In genomic region chr7:70657989-70658578, GRCh38 we compare ENCODE assay signal across 24 cellular contexts.
"Had no signal": no experiment of that assay in that cellular context is flagged by ENCODE, and none has a peak within 500 bp of the region (broad histone marks: within the 10 kb centered on the region; RNA-seq: fewer than 3 reads in every experiment).

No MANE protein-coding gene starts in this region.

- H3K9me3 Mint-ChIP-seq: activated CD4-positive, alpha-beta memory T cell treated with anti-CD3 and anti-CD28 coated beads for 36 hours; activated T-cell treated with anti-CD3 and anti-CD28 coated beads, Interleukin-2, amount 50 U/mL, for 72 hours; WTC11 had no signal

- H3K4me2 ChIP-seq: KMS-11 had no signal

- H3K4me3 ChIP-seq: adrenal gland, breast epithelium, Peyer's patch, SJSA1 had no signal

- H3K9ac ChIP-seq: KMS-11 had no signal

- H3K36me3 Mint-ChIP-seq: activated CD4-positive, alpha-beta memory T cell treated with anti-CD3 and anti-CD28 coated beads for 36 hours; activated naive CD4-positive, alpha-beta T cell treated with anti-CD3 and anti-CD28 coated beads, Interleukin-2, amount 10 ng/mL, durations not matched to agents 7 days and 5 days; WTC11 had no signal

- H3K27ac Mint-ChIP-seq: activated CD4-positive, alpha-beta memory T cell treated with anti-CD3 and anti-CD28 coated beads for 36 hours; activated CD4-positive, alpha-beta T cell treated with anti-CD3 and anti-CD28 coated beads, Interleukin-2, amount 10 ng/mL, durations not matched to agents 24 days and 14 days; activated naive CD4-positive, alpha-beta T cell treated with anti-CD3 and anti-CD28 coated beads, Interleukin-2, amount 10 ng/mL, durations not matched to agents 7 days and 5 days; activated naive CD8-positive, alpha-beta T cell treated with anti-CD3 and anti-CD28 coated beads, Interleukin-2, amount 10 ng/mL, durations not matched to agents 7 days and 5 days; activated T-cell treated with anti-CD3 and anti-CD28 coated beads, Interleukin-2, amount 50 U/mL, for 72 hours; activated T-helper 2 cell treated with anti-CD3 and anti-CD28 coated beads, Interferon-gamma antibody, Interleukin-2, Interleukin-4, amounts not matched to agents 10 μg/mL and 5 μg/mL and 100 μg/mL, durations not matched to agents 14 hours and 24 hours and 36 hours; WTC11 had no signal

- H3K4me3 Mint-ChIP-seq: activated CD4-positive, alpha-beta memory T cell treated with anti-CD3 and anti-CD28 coated beads for 36 hours; activated CD4-positive, alpha-beta T cell treated with anti-CD3 and anti-CD28 coated beads, Interleukin-2, amount 10 ng/mL, durations not matched to agents 24 days and 14 days; activated naive CD4-positive, alpha-beta T cell treated with anti-CD3 and anti-CD28 coated beads, Interleukin-2, amount 10 ng/mL, durations not matched to agents 7 days and 5 days; activated naive CD8-positive, alpha-beta T cell treated with anti-CD3 and anti-CD28 coated beads, Interleukin-2, amount 10 ng/mL, durations not matched to agents 7 days and 5 days; activated T-cell treated with anti-CD3 and anti-CD28 coated beads, Interleukin-2, amount 50 U/mL, for 72 hours; WTC11 had no signal

- ATAC-seq: activated T-cell treated with anti-CD3 and anti-CD28 coated beads, Interleukin-2, amount 50 U/mL, for 72 hours; SK-N-SH treated with all-trans-retinoic acid at 6 μM for 48 hours; WTC11 had no signal

- H3K27ac ChIP-seq: adrenal gland, breast epithelium, KMS-11, Peyer's patch, RWPE1, SJSA1 had no signal

- H3K27me3 Mint-ChIP-seq: activated CD4-positive, alpha-beta memory T cell treated with anti-CD3 and anti-CD28 coated beads for 36 hours; activated CD4-positive, alpha-beta T cell treated with anti-CD3 and anti-CD28 coated beads, Interleukin-2, amount 10 ng/mL, durations not matched to agents 24 days and 14 days; activated naive CD4-positive, alpha-beta T cell treated with anti-CD3 and anti-CD28 coated beads, Interleukin-2, amount 10 ng/mL, durations not matched to agents 7 days and 5 days had no signal

- H3K9me3 ChIP-seq: adrenal gland, breast epithelium, Peyer's patch had no signal

- H3K27me3 ChIP-seq: adrenal gland, breast epithelium, Peyer's patch, SJSA1 had no signal

- H3K4me1 ChIP-seq: adrenal gland, breast epithelium, SJSA1 had no signal

- DNase-seq: activated CD4-positive, alpha-beta memory T cell treated with anti-CD3 and anti-CD28 coated beads for 36 hours; activated CD4-positive, alpha-beta T cell treated with anti-CD3 and anti-CD28 coated beads, Interleukin-2, amount 10 ng/mL, durations not matched to agents 24 days and 14 days; activated CD4-positive, CD25-positive, alpha-beta regulatory T cell treated with anti-CD3 and anti-CD28 coated beads, Interleukin-2, amount 50 U/mL, for 72 hours; activated CD8-positive, alpha-beta memory T cell treated with anti-CD3 and anti-CD28 coated beads, Interleukin-2, amount 50 U/mL, for 4 hours; activated gamma-delta T cell treated with Interleukin-2 at 50 U/mL for 16 hours; activated naive CD4-positive, alpha-beta T cell treated with anti-CD3 and anti-CD28 coated beads, Interleukin-2, amount 10 ng/mL, durations not matched to agents 7 days and 5 days; activated naive CD8-positive, alpha-beta T cell treated with anti-CD3 and anti-CD28 coated beads, Interleukin-2, amount 10 ng/mL, durations not matched to agents 7 days and 5 days; activated T-cell treated with anti-CD3 and anti-CD28 coated beads, Interleukin-2, amount 50 U/mL, for 72 hours; adrenal gland; anterior cingulate cortex; NCI-H1092 treated with DMSO at 0.1 percent for 48 hours; NCI-H1417 treated with DMSO at 0.1 percent for 48 hours; NCI-H1694 treated with DMSO at 0.1 percent for 48 hours; NCI-H2081; Peyer's patch; Right ventricle myocardium superior; SW 1271 had no signal

- H3K36me3 ChIP-seq: adrenal gland, breast epithelium, Peyer's patch, SJSA1 had no signal
